19 cellular contexts compared by ENCODE assay signal in genomic region chr2:154307007-154307406, GRCh38.
"Had no signal": no experiment of that assay in that cellular context is flagged by ENCODE, and none has a peak within 500 bp of the region (broad histone marks: within the 10 kb centered on the region; RNA-seq: fewer than 3 reads in every experiment).

No MANE protein-coding gene starts in this region.

- H3K9me3 ChIP-seq: lower lobe of right lung, neutrophil, right atrium auricular region, transverse colon had no signal

- H3K27ac ChIP-seq: dorsolateral prefrontal cortex, left ventricle myocardium inferior, lower lobe of right lung, neutrophil, right atrium auricular region, transverse colon had no signal

- ATAC-seq: lower lobe of right lung; naive thymus-derived CD4-positive, alpha-beta T cell; stimulated activated effector memory CD8-positive, alpha-beta T cell treated with anti-CD3 and anti-CD28 coated beads, Interleukin-12 subunit alpha, Interleukin-12 subunit beta, amount 100 ng/mL, for 72 hours; stimulated activated naive CD8-positive, alpha-beta T cell treated with anti-CD3 and anti-CD28 coated beads, Interleukin-15, Interleukin-2, amounts not matched to agents 100 U/mL and 50 U/mL, for 24 hours had no signal

- H3K4me1 ChIP-seq: left ventricle myocardium inferior, lower lobe of right lung, right atrium auricular region had no signal

- DNase-seq: caudate nucleus; cortex of kidney; dorsolateral prefrontal cortex; effector CD8-positive, alpha-beta T cell; foreskin melanocyte; head of caudate nucleus; hypothalamus; kidney glomerular epithelial cell; left ventricle myocardium inferior; lower lobe of right lung; naive thymus-derived CD4-positive, alpha-beta T cell; small intestine; stimulated activated CD4-positive, alpha-beta T cell treated with anti-CD3 and anti-CD28 coated beads, Interleukin-4, amount 100 ng/mL, for 1 hour; stimulated activated CD8-positive, alpha-beta memory T cell treated with anti-CD3 and anti-CD28 coated beads, Interleukin-4, amount 100 ng/mL, for 48 hours; stimulated activated naive CD8-positive, alpha-beta T cell treated with anti-CD3 and anti-CD28 coated beads, Interleukin-15, Interleukin-2, amounts not matched to agents 100 U/mL and 50 U/mL, for 24 hours; transverse colon had no signal

- H3K27me3 ChIP-seq: dorsolateral prefrontal cortex, neutrophil, right atrium auricular region, transverse colon had no signal

- H3K4me3 ChIP-seq: dorsolateral prefrontal cortex, left ventricle myocardium inferior, lower lobe of right lung, right atrium auricular region, transverse colon had no signal

- H3K36me3 ChIP-seq: left ventricle myocardium inferior, lower lobe of right lung, neutrophil, right atrium auricular region, transverse colon had no signal
